ENCODE assay signal across 8 cellular contexts in the genomic region with DNA sequence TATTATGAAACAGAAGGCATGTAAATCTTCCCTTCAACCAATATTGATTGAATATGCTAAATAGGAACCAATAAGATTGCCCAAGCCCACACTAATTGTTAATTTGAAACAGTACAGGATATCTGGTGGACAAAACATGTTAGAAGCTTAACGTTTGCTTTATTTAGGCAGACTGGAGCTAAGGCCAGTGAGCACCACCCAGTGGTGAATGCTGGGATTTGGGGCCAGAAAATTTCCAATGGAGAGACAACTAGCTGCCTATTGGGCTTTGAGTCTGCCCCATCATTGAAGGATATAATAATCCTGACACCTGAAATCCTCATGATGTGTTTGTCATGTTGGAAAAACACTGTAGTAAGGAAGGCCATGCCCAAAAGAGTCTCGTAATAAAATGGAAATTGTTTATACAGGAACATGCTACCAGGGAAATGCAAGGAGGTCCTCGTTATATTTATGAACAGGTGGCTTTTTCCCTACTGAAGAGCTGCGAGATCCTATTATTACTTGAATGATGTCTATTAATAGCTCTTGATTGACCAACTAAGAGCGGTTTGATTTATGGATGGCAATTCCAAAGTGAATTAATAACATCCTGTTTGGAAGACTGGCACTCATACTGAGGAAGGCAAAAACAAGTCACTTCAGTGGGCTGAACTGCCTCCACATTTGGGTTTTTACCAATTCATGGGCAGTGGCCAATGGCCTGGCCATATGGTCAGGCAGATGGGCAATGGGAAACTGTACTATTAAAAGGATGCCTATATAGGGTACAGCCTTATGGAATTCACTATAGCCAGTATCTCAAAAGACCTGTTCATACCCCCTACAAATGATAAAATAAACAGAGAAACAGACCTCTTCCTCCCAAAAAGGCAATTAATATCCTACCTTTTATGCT. TPM values are rescaled to one million over a fixed set of nuclear protein-coding genes. Genes with fewer than 3 reads are reported as not detected.
DNase-seq lines count a peak whose midpoint lies in the region; ATAC-seq and TF ChIP-seq lines count a peak whose summit lies in the region.

No MANE protein-coding gene starts in this region.

- DNase-seq in heart left ventricle (peak in 2 of 5 donors; percentile 12 to 25), Right ventricle myocardium superior (no peak), NCI-H1092 treated with DMSO at 0.1 percent for 48 hours (lab: John Stamatoyannopoulos, UW) (peak; percentile 0), foreskin keratinocyte (peak in 1 of 2 donors; percentile 17), spleen (no peak), uterus (no peak)
- peak in 2 of 3 experiments; percentile 10 to 17 for DNase-seq in activated CD8-positive, alpha-beta memory T cell treated with anti-CD3 and anti-CD28 coated beads for 48 hours (ENCODE audit: low read depth in 2 of 3, low spot score in 2 of 3)
- DNase-seq in central memory CD4-positive, alpha-beta T cell, result no peak

- ATAC-seq in heart left ventricle (peak in 1 of 4 donors; percentile 55), Right ventricle myocardium superior (ENCODE audit: poor library complexity) (no peak), foreskin keratinocyte (peak; percentile 54)

- H3K27ac ChIP-seq in heart left ventricle, result no peak overlapping the region
- H3K27ac ChIP-seq in foreskin keratinocyte, result no peak overlapping the region
- no peak overlapping the region for H3K27ac ChIP-seq in spleen
- no peak overlapping the region for H3K27ac ChIP-seq in uterus

- peaks cover 0 to 27% (median 5%) of the 10 kb centered on the region in 9 donors for H3K27me3 ChIP-seq in heart left ventricle
- no peaks in the 10 kb centered on the region for H3K27me3 ChIP-seq in foreskin keratinocyte
- peaks cover 0 to 45% (median 0%) of the 10 kb centered on the region in 7 donors for H3K27me3 ChIP-seq in spleen (replicated peaks in 1 of 7)
- peaks cover 0 to 3% of the 10 kb centered on the region in 2 donors for H3K27me3 ChIP-seq in uterus

- H3K9me3 ChIP-seq in heart left ventricle, result no peaks in the 10 kb centered on the region
- H3K9me3 ChIP-seq in spleen, result no peaks in the 10 kb centered on the region
- H3K9me3 ChIP-seq in uterus, result no peaks in the 10 kb centered on the region

- 26 to 34% (median 29%) methylated on average over 5 of the region's 5 CpGs for WGBS in heart left ventricle, 4 donors
- WGBS in spleen, 5 donors, result 25 to 29% (median 27%) methylated on average over 5 of the region's 5 CpGs

- H3K4me1 ChIP-seq in heart left ventricle (peaks cover 0 to 14% (median 0%) of the 10 kb centered on the region in 12 donors), foreskin keratinocyte (no peaks in the 10 kb centered on the region), spleen (peaks cover 0 to 17% (median 6%) of the 10 kb centered on the region in 6 donors), uterus (no peaks in the 10 kb centered on the region)

- TF ChIP-seq CTCF in heart left ventricle (IDR thresholded peaks at IDR 0.05) (peak; percentile 25 to 63 (median 52)), foreskin keratinocyte (conservative IDR thresholded peaks at IDR 0.05) (peak; percentile 70), spleen (IDR thresholded peaks at IDR 0.05 in 8 of 11, conservative IDR thresholded peaks at IDR 0.05 in 3 of 11) (peak in 10 of 11 experiments; percentile 17 to 58 (median 50)), uterus (IDR thresholded peaks at IDR 0.05) (peak in 1 of 4 experiments; percentile 8)

- no peak for TF ChIP-seq POLR2A in heart left ventricle (IDR thresholded peaks at IDR 0.05)
- no peak for TF ChIP-seq POLR2A in spleen (IDR thresholded peaks at IDR 0.05)
- no peak for TF ChIP-seq POLR2A in uterus (IDR thresholded peaks at IDR 0.05)

- no peaks in the 10 kb centered on the region for H3K36me3 ChIP-seq in heart left ventricle
- no peaks in the 10 kb centered on the region for H3K36me3 ChIP-seq in spleen
- no peaks in the 10 kb centered on the region for H3K36me3 ChIP-seq in uterus

- H3K4me3 ChIP-seq in heart left ventricle (no peak overlapping the region), spleen (no peak overlapping the region), uterus (no peak overlapping the region)

- intact Hi-C loops in heart left ventricle (cut with DNase I) (loop anchor here in 2 of 10 donors (2.0 to 10.0 kb wide), 2 partner anchors 101 to 105 kb away; no protein-coding TSS in a partner anchor), Right ventricle myocardium superior (cut with DNase I) (no loop called here), spleen (cut with DNase I; ENCODE audit: low total_unique reads) (no loop called here), uterus (cut with DNase I; ENCODE audit: low total_unique reads) (no loop called here)

RNA-seq across cellular contexts. Expression of gene SIGLECL1, which starts 8.7 kb away (rescaled TPM):
- total RNA-seq in heart left ventricle (not detected), Right ventricle myocardium superior (not detected), foreskin keratinocyte (not detected in 2 replicates), spleen (under 1 TPM in 1 of 7 donors, not detected in 6; 0.88 TPM), uterus (under 1 TPM in 1 of 4 donors, not detected in 3; 0.55 TPM)
- polyA plus RNA-seq in heart left ventricle (not detected), foreskin keratinocyte (not detected in 2 replicates), spleen (under 1 TPM in 1 of 3 donors, not detected in 2; 0.26 TPM)

RNA-seq across cellular contexts. Expression of gene CD33, which starts 34.7 kb away (rescaled TPM):
- total RNA-seq in heart left ventricle, result 10 to 100 TPM in 2 of 9 donors, 1 to 10 TPM in 7; 1.1 to 46.6 (median 3.2) TPM
- polyA plus RNA-seq in heart left ventricle, result 1 to 10 TPM; 1.7 to 2.3 TPM
- 7.0 TPM for total RNA-seq in Right ventricle myocardium superior
- not detected in 2 replicates for total RNA-seq in foreskin keratinocyte
- not detected in 2 replicates for polyA plus RNA-seq in foreskin keratinocyte
- 10 to 100 TPM; 32.6 to 77.8 (median 65.4) TPM for total RNA-seq in spleen
- 10 to 100 TPM in 2 of 3 donors, 1 to 10 TPM in 1; 9.6 to 19.2 (median 16.6) TPM for polyA plus RNA-seq in spleen
- total RNA-seq in uterus, result 1 to 10 TPM in 2 of 4 donors, under 1 TPM in 1, not detected in 1; 0.26 to 3.3 (median 3.0) TPM

RNA-seq across cellular contexts. Expression of gene IGLON5, which starts 51.8 kb away (rescaled TPM):
- under 1 TPM in 1 of 9 donors, not detected in 8; 0.09 TPM for total RNA-seq in heart left ventricle
- polyA plus RNA-seq in heart left ventricle, result under 1 TPM in 1 of 2 donors, not detected in 1; 0.10 TPM
- total RNA-seq in Right ventricle myocardium superior, result not detected
- total RNA-seq in foreskin keratinocyte, result not detected in 2 replicates
- polyA plus RNA-seq in foreskin keratinocyte, result not detected in 2 replicates
- not detected for total RNA-seq in spleen
- polyA plus RNA-seq in spleen, result under 1 TPM in 1 of 3 donors, not detected in 2; 0.03 TPM
- under 1 TPM in 1 of 4 donors, not detected in 3; 0.28 TPM for total RNA-seq in uterus

Comparison
In these comparisons a context has a peak if more than half of its experiments do, and no peak if none do; other contexts are left out.
1. DNase-seq: peak in NCI-H1092 treated with DMSO at 0.1 percent for 48 hours (single experiment) and activated CD8-positive, alpha-beta memory T cell treated with anti-CD3 and anti-CD28 coated beads for 48 hours (2 of 3); none in Right ventricle myocardium superior (single experiment), spleen (single experiment), uterus (0 of 2) and central memory CD4-positive, alpha-beta T cell (single experiment).